Comparison of ENCODE assay signal across 8 cellular contexts in genomic region chr14:93112891-93113677, GRCh38. TPM values are rescaled to one million over a fixed set of nuclear protein-coding genes. Genes with fewer than 3 reads are reported as not detected.
DNase-seq lines count a peak whose midpoint lies in the region; ATAC-seq and TF ChIP-seq lines count a peak whose summit lies in the region.

No MANE protein-coding gene starts in this region.

- peaks cover 53% of the 10 kb centered on the region for H3K79me2 ChIP-seq in HCT116 (ENCODE audit: insufficient read depth, low read length)

- H3K4me3 Mint-ChIP-seq in CD4-positive, alpha-beta memory T cell, result peak overlapping the region; percentile 74 to 89 (median 86)
- peak overlapping the region; percentile 81 for H3K4me3 Mint-ChIP-seq in activated CD8-positive, alpha-beta T cell treated with anti-CD3 and anti-CD28 coated beads, Interleukin-2, amount 10 ng/mL, durations not matched to agents 7 days and 5 days
- H3K4me3 Mint-ChIP-seq in memory B cell, result peak overlapping the region; percentile 86

- no peaks in the 10 kb centered on the region for H3K36me3 ChIP-seq in CD4-positive, alpha-beta memory T cell (ENCODE audit: insufficient read depth, low read length)
- H3K36me3 ChIP-seq in HCT116 (ENCODE audit: control insufficient read depth in 1 of 2, insufficient read depth in 2 of 2, low read length in 2 of 2), result no peaks in the 10 kb centered on the region; a peak in 1 of 4 replicates
- no peaks in the 10 kb centered on the region for H3K36me3 ChIP-seq in effector memory CD4-positive, alpha-beta T cell (ENCODE audit: control insufficient read depth, insufficient read depth, low read length)

- peaks cover 0 to 1% (median 0%) of the 10 kb centered on the region in 8 donors for H3K9me3 Mint-ChIP-seq in CD4-positive, alpha-beta memory T cell
- H3K9me3 Mint-ChIP-seq in activated CD8-positive, alpha-beta T cell treated with anti-CD3 and anti-CD28 coated beads, Interleukin-2, amount 10 ng/mL, durations not matched to agents 7 days and 5 days (ENCODE audit: insufficient read depth), result no peaks in the 10 kb centered on the region
- H3K9me3 Mint-ChIP-seq in memory B cell, result no peaks in the 10 kb centered on the region

- H3K4me1 ChIP-seq in CD4-positive, alpha-beta memory T cell (ENCODE audit: insufficient read depth, low read length), result peaks cover 38% of the 10 kb centered on the region
- H3K4me1 ChIP-seq in HCT116 (ENCODE audit: control insufficient read depth in 1 of 2, insufficient read depth in 2 of 2, low read length in 2 of 2), result peaks cover 16 to 34% of the 10 kb centered on the region in 2 experiments; a peak in 3 of 4 replicates
- H3K4me1 ChIP-seq in effector memory CD4-positive, alpha-beta T cell (ENCODE audit: control insufficient read depth, insufficient read depth, low read length, poor library complexity, severe bottlenecking), result peaks cover 16% of the 10 kb centered on the region

- H3K27ac ChIP-seq in CD4-positive, alpha-beta memory T cell (ENCODE audit: low read depth, low read length), result peak overlapping the region; percentile 33
- H3K27ac ChIP-seq in HCT116 (ENCODE audit: low read depth, low read length), result peak overlapping the region; percentile 90
- H3K27ac ChIP-seq in effector memory CD4-positive, alpha-beta T cell (ENCODE audit: insufficient read depth, low read length, poor library complexity, severe bottlenecking), result peak overlapping the region; percentile 51

- H3K9me2 ChIP-seq in HCT116 (ENCODE audit: insufficient read depth), result no peaks in the 10 kb centered on the region

- no peak for TF ChIP-seq POLR2A in HCT116 (IDR thresholded peaks at IDR 0.05; ENCODE audit: borderline replicate concordance, extremely low read depth, insufficient read depth, insufficient read length)

- H3K27me3 ChIP-seq in CD4-positive, alpha-beta memory T cell (ENCODE audit: insufficient read depth, low read length), result no peaks in the 10 kb centered on the region
- H3K27me3 ChIP-seq in HCT116 (ENCODE audit: insufficient read depth, low read length), result no peaks in the 10 kb centered on the region
- H3K27me3 ChIP-seq in effector memory CD4-positive, alpha-beta T cell (replicated peaks; ENCODE audit: control insufficient read depth, insufficient read depth, low read length, poor library complexity, severe bottlenecking), result no peaks in the 10 kb centered on the region

- no peak overlapping the region for H2AFZ ChIP-seq in HCT116 (ENCODE audit: low read depth, low read length, poor library complexity, severe bottlenecking)

- peak; percentile 59 for TF ChIP-seq RAD21 in HCT116 (IDR thresholded peaks at IDR 0.05; ENCODE audit: low read depth)

- H3K4me3 ChIP-seq in CD4-positive, alpha-beta memory T cell (ENCODE audit: low read length in 2 of 2), result peak overlapping the region; percentile 9 to 34
- peak overlapping the region; percentile 73 to 92; a peak in 3 of 4 replicates for H3K4me3 ChIP-seq in HCT116 (replicated peaks in 1 of 2; ENCODE audit: low read depth in 1 of 2, low read length in 2 of 2)
- H3K4me3 ChIP-seq in effector memory CD4-positive, alpha-beta T cell (ENCODE audit: insufficient read depth, low read depth, low read length, poor library complexity, severe bottlenecking), result peak overlapping the region; percentile 10

- POLR2A ChIA-PET in CD4-positive, alpha-beta memory T cell (lab: Charles Lee; ENCODE audit: partially characterized antibody), result interaction anchor here (0.8 to 5.2 kb wide), 13 partner anchors 9 to 319 kb away, joined by 3 to 51 read pairs (median 4); partner anchors contain the start of genes GOLGA5, GON7, LYSET and MOAP1
- POLR2A ChIA-PET in HCT116 (lab: Charles Lee), result interaction anchor here (0.8 to 1.8 kb wide), 6 partner anchors 8 to 106 kb away, joined by 3 to 6 read pairs (median 3); partner anchors contain the start of genes LYSET and MOAP1
- POLR2A ChIA-PET in activated CD8-positive, alpha-beta T cell treated with anti-CD3 and anti-CD28 coated beads, Interleukin-2, amount 10 ng/mL, durations not matched to agents 7 days and 5 days (lab: Charles Lee), result interaction anchor here (0.6 to 3.2 kb wide), 14 partner anchors 9 to 460 kb away, joined by 3 to 28 read pairs (median 4); partner anchors contain the start of genes GON7, LYSET, MOAP1 and UBR7

- intact Hi-C loops in CD4-positive, alpha-beta memory T cell (cut with micrococcal nuclease), result loop anchor here (1.0 to 5.0 kb wide), 7 partner anchors 19 to 779 kb away; partner anchors contain the start of gene BTBD7
- intact Hi-C loops in HCT116 (cut with micrococcal nuclease), result loop anchor here (1.0 to 10.0 kb wide), 5 partner anchors 26 to 502 kb away; partner anchors contain the start of genes GON7 and UBR7

- DNase-seq in CD4-positive, alpha-beta memory T cell, result peak; percentile 56 to 77 (median 68)
- DNase-seq in HCT116 (ENCODE audit: low read depth, low spot score) (peak; percentile 70), NCI-H748 treated with DMSO at 0.1 percent for 48 hours (lab: John Stamatoyannopoulos, UW) (peak; percentile 85), memory B cell (ENCODE audit: low spot score in 2 of 2) (peak; percentile 61 to 70)
- peak; percentile 87 for DNase-seq in activated CD8-positive, alpha-beta T cell treated with anti-CD3 and anti-CD28 coated beads, Interleukin-2, amount 10 ng/mL, durations not matched to agents 7 days and 5 days
- peak; percentile 49 to 69 (median 49) for DNase-seq in effector memory CD4-positive, alpha-beta T cell
- peak; percentile 54 for DNase-seq in stimulated activated CD8-positive, alpha-beta memory T cell treated with anti-CD3 and anti-CD28 coated beads, Interleukin-12 subunit alpha, Interleukin-12 subunit beta, amount 100 ng/mL, for 24 hours (ENCODE audit: extremely low read depth)

- peak overlapping the region; percentile 98 for H3K4me2 ChIP-seq in HCT116 (ENCODE audit: low read length)

- TSS peak; percentile 48 for BruUV-seq in HCT116 (replicated peaks; lab: Mats Ljungman, UMichigan)

- peak overlapping the region; percentile 78 to 95 (median 93) for H3K27ac Mint-ChIP-seq in CD4-positive, alpha-beta memory T cell
- H3K27ac Mint-ChIP-seq in activated CD8-positive, alpha-beta T cell treated with anti-CD3 and anti-CD28 coated beads, Interleukin-2, amount 10 ng/mL, durations not matched to agents 7 days and 5 days, result peak overlapping the region; percentile 84
- peak overlapping the region; percentile 79 for H3K27ac Mint-ChIP-seq in memory B cell

- RAD21 ChIA-PET in HCT116 (lab: Charles Lee; ENCODE audit: low non-redundant PET in 1 of 2, low total read pairs in 2 of 2, uncharacterized antibody in 2 of 2, unreplicated experiment in 2 of 2), result interaction anchor here (1.1 to 1.5 kb wide), 5 partner anchors 19 to 95 kb away, joined by 3 to 9 read pairs (median 5); no protein-coding TSS in a partner anchor

- 0 out of 2 replicates have a peak overlapping the region, but pooled peaks have one; percentile 84 for H3K9ac ChIP-seq in HCT116 (ENCODE audit: low read length)

- CTCF ChIA-PET in CD4-positive, alpha-beta memory T cell (lab: Charles Lee; ENCODE audit: partially characterized antibody), result interaction anchor here (0.6 to 5.3 kb wide), 46 partner anchors 8 to 1067 kb away, joined by 3 to 129 read pairs (median 5); partner anchors contain the start of genes GON7, LYSET, MOAP1 and UBR7
- CTCF ChIA-PET in HCT116 (lab: Charles Lee), result interaction anchor here (0.6 to 3.1 kb wide), 38 partner anchors 8 to 823 kb away, joined by 3 to 46 read pairs (median 6); partner anchors contain the start of genes GON7, LYSET, MOAP1 and UBR7
- CTCF ChIA-PET in activated CD8-positive, alpha-beta T cell treated with anti-CD3 and anti-CD28 coated beads, Interleukin-2, amount 10 ng/mL, durations not matched to agents 7 days and 5 days (lab: Charles Lee), result interaction anchor here (0.7 to 4.4 kb wide), 61 partner anchors 10 to 1069 kb away, joined by 3 to 145 read pairs (median 6); partner anchors contain the start of genes GON7, LYSET, MOAP1 and UBR7

- H3K4me1 Mint-ChIP-seq in CD4-positive, alpha-beta memory T cell, result peaks cover 20 to 41% (median 21%) of the 10 kb centered on the region in 4 donors
- peaks cover 61% of the 10 kb centered on the region for H3K4me1 Mint-ChIP-seq in activated CD8-positive, alpha-beta T cell treated with anti-CD3 and anti-CD28 coated beads, Interleukin-2, amount 10 ng/mL, durations not matched to agents 7 days and 5 days (ENCODE audit: low read depth)
- H3K4me1 Mint-ChIP-seq in memory B cell, result peaks cover 38% of the 10 kb centered on the region

- H3K36me3 Mint-ChIP-seq in CD4-positive, alpha-beta memory T cell, result peaks cover 0 to 2% of the 10 kb centered on the region in 2 donors
- peaks cover 15% of the 10 kb centered on the region for H3K36me3 Mint-ChIP-seq in activated CD8-positive, alpha-beta T cell treated with anti-CD3 and anti-CD28 coated beads, Interleukin-2, amount 10 ng/mL, durations not matched to agents 7 days and 5 days (ENCODE audit: low read depth)
- no peaks in the 10 kb centered on the region for H3K36me3 Mint-ChIP-seq in memory B cell

- no peaks in the 10 kb centered on the region for H3K27me3 Mint-ChIP-seq in CD4-positive, alpha-beta memory T cell
- H3K27me3 Mint-ChIP-seq in activated CD8-positive, alpha-beta T cell treated with anti-CD3 and anti-CD28 coated beads, Interleukin-2, amount 10 ng/mL, durations not matched to agents 7 days and 5 days (ENCODE audit: low read depth), result no peaks in the 10 kb centered on the region
- H3K27me3 Mint-ChIP-seq in memory B cell, result no peaks in the 10 kb centered on the region

- ATAC-seq in HCT116 (peak; percentile 16; the same call in 1 of the 2 replicates), memory B cell (ENCODE audit: low read depth) (peak; percentile 23), GM19328 (IDR thresholded peaks at IDR 0.05; ENCODE audit: unreplicated experiment) (no peak)
- peak; percentile 25 for ATAC-seq in activated CD8-positive, alpha-beta T cell treated with anti-CD3 and anti-CD28 coated beads, Interleukin-2, amount 10 ng/mL, durations not matched to agents 7 days and 5 days

- peak; percentile 70 to 93 (median 80) for TF ChIP-seq CTCF in HCT116 (IDR thresholded peaks at IDR 0.05 in 2 of 3, conservative IDR thresholded peaks at IDR 0.05 in 1 of 3; ENCODE audit: borderline replicate concordance in 1 of 3, insufficient read depth in 1 of 3, low read depth in 2 of 3, low read length in 2 of 3)

- no peaks in the 10 kb centered on the region for H3K9me3 ChIP-seq in CD4-positive, alpha-beta memory T cell (ENCODE audit: control insufficient read depth in 1 of 2, low read length in 2 of 2)
- H3K9me3 ChIP-seq in HCT116 (ENCODE audit: control insufficient read depth in 1 of 2, insufficient read depth in 1 of 2, low read depth in 1 of 2, low read length in 2 of 2), result no peaks in the 10 kb centered on the region
- H3K9me3 ChIP-seq in effector memory CD4-positive, alpha-beta T cell (ENCODE audit: control insufficient read depth, low read length), result no peaks in the 10 kb centered on the region

- peaks cover 3% of the 10 kb centered on the region; the same call in 1 of the 2 replicates for H4K20me1 ChIP-seq in HCT116 (ENCODE audit: insufficient read depth)

TF ChIP-seq in HCT116, 20 proteins besides CTCF, POLR2A, EP300 and RAD21 (continues in another document):
- no peak for TF ChIP-seq ZNF274 (IDR thresholded peaks at IDR 0.05; ENCODE audit: low read depth, low read length)

RNA-seq across cellular contexts. Expression of gene ITPK1, which starts 2.6 kb away (rescaled TPM):
- total RNA-seq in CD4-positive, alpha-beta memory T cell, result 10 to 100 TPM; 26.8 to 30.0 TPM
- 10 to 100 TPM; 12.5 to 26.9 TPM for polyA plus RNA-seq in CD4-positive, alpha-beta memory T cell
- total RNA-seq in HCT116 (2021; ENCODE audit: unreplicated experiment), result 70.2 TPM
- 54.0 and 63.9 TPM in 2 replicates for polyA plus RNA-seq in HCT116 (2012)
- total RNA-seq in activated CD8-positive, alpha-beta T cell treated with anti-CD3 and anti-CD28 coated beads, Interleukin-2, amount 10 ng/mL, durations not matched to agents 7 days and 5 days, result 100 to 1,000 TPM; 103 to 107 TPM

Comparison
In these comparisons a context has a peak if more than half of its experiments do, and no peak if none do; other contexts are left out.
1. H3K27ac ChIP-seq: peak in every context shown above with its lines; median percentile 90 in HCT116; 51 in effector memory CD4-positive, alpha-beta T cell; 33 in CD4-positive, alpha-beta memory T cell.
2. H3K4me3 ChIP-seq: peak in every context shown above with its lines; median percentile 82 in HCT116; 22 in CD4-positive, alpha-beta memory T cell; 10 in effector memory CD4-positive, alpha-beta T cell.